ENCODE assay signal across 8 cellular contexts in the genomic region with DNA sequence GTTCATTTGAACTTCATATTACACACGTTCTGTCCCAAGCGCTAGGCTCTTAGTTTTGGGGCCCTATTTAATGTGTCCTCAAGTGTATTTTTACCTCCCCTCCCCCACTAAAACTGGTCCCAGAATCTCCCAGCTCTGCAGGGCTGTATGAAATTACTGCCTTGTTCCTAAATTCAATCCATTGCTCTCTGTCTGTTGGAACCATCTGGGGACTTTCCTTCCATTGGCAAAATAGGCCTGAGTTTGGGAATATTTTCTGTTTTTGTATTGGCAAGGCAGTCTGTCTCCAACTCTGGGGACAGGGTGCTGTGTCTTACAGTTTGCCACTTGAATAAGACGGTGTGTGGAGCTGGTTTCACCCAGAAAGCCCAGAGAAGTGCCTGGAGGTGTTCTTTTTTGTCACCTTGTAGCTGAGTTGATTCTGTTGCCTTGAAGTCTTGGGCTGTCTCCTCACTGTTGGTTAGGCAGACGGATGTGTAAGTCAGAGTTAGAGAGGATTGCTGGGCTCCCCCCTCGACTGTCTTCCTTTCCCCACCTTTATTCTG. TPM values are rescaled to one million over a fixed set of nuclear protein-coding genes. Genes with fewer than 3 reads are reported as not detected.
DNase-seq lines count a peak whose midpoint lies in the region; ATAC-seq and TF ChIP-seq lines count a peak whose summit lies in the region.

No MANE protein-coding gene starts in this region.

- no peaks in the 10 kb centered on the region; the same call in 1 of the 2 replicates for H3K79me2 ChIP-seq in OCI-LY3 (ENCODE audit: low read length)

- peaks cover 3% of the 10 kb centered on the region; the same call in 1 of the 2 replicates for H4K20me1 ChIP-seq in OCI-LY3 (ENCODE audit: insufficient read depth, low read length)

- H2BK5ac ChIP-seq in neuronal stem cell (ENCODE audit: low read length): no peak overlapping the region

- H3K27ac Mint-ChIP-seq in Calu3 (ENCODE audit: unreplicated experiment): peak overlapping the region; percentile 81

- no peak overlapping the region for H2BK15ac ChIP-seq in neuronal stem cell (ENCODE audit: low read length)

- H3K27me3 ChIP-seq in OCI-LY3 (ENCODE audit: low read depth, low read length) (no peaks in the 10 kb centered on the region), ectodermal cell (ENCODE audit: control insufficient read depth, insufficient read depth, low read length, poor library complexity, severe bottlenecking) (no peaks in the 10 kb centered on the region), neuronal stem cell (ENCODE audit: control insufficient read depth in 3 of 3, insufficient read depth in 3 of 3, low read depth in 1 of 3, low read length in 3 of 3) (no peaks in the 10 kb centered on the region)

- ATAC-seq in GM21447 (IDR thresholded peaks at IDR 0.05; ENCODE audit: unreplicated experiment): no peak
- no peak for ATAC-seq in HG02763 (IDR thresholded peaks at IDR 0.05; ENCODE audit: unreplicated experiment)
- ATAC-seq in HG02852 (IDR thresholded peaks at IDR 0.05; ENCODE audit: unreplicated experiment): no peak

- DNase-seq in Calu3 (no peak), neuronal stem cell (ENCODE audit: low spot score) (no peak), NCI-H345 treated with DMSO at 0.1 percent for 48 hours (lab: John Stamatoyannopoulos, UW; ENCODE audit: unreplicated experiment) (no peak)

- no peak overlapping the region for H4K91ac ChIP-seq in neuronal stem cell (ENCODE audit: low read depth, low read length, poor library complexity)

- H3K14ac ChIP-seq in neuronal stem cell (ENCODE audit: low read length): no peak overlapping the region

- H3K4ac ChIP-seq in neuronal stem cell (ENCODE audit: low read length): no peak overlapping the region

- H3K9ac ChIP-seq in OCI-LY3 (ENCODE audit: low read length) (peak overlapping the region; percentile 80), neuronal stem cell (ENCODE audit: low read depth, low read length, poor library complexity) (no peak overlapping the region)

- no peak overlapping the region for H2BK120ac ChIP-seq in neuronal stem cell (ENCODE audit: low read depth, low read length)

- CTCF ChIA-PET in Calu3 (lab: Charles Lee): interaction anchor here (0.5 to 1.1 kb wide), 4 partner anchors 13 to 86 kb away, joined by 3 to 7 read pairs (median 4); no protein-coding TSS in a partner anchor

- H3K18ac ChIP-seq in neuronal stem cell (ENCODE audit: low read length): no peak overlapping the region

- H3K9me3 ChIP-seq in OCI-LY3 (ENCODE audit: insufficient read depth, low read length) (no peaks in the 10 kb centered on the region), ectodermal cell (ENCODE audit: control insufficient read depth, low read length) (no peaks in the 10 kb centered on the region), neuronal stem cell (replicated peaks in 1 of 2; ENCODE audit: control insufficient read depth in 2 of 2, insufficient read depth in 1 of 2, low read depth in 1 of 2, low read length in 2 of 2) (peaks cover 0 to 2% of the 10 kb centered on the region in 2 donors)

- peak overlapping the region; percentile 97 for H3K4me3 ChIP-seq in OCI-LY3 (ENCODE audit: low read length)
- peak overlapping the region; percentile 78 for H3K4me3 ChIP-seq in ectodermal cell (ENCODE audit: insufficient read depth, low read depth, low read length)
- peak overlapping the region; percentile 82 to 97 for H3K4me3 ChIP-seq in neuronal stem cell (ENCODE audit: low read length in 2 of 2)

- WGBS in ectodermal cell, 2 experiments: 67 to 70% methylated on average over 4 of the region's 5 CpGs
- WGBS in neuronal stem cell (ENCODE audit: extremely low coverage in 2 of 2, insufficient read length in 2 of 2, insufficient replicate concordance in 1 of 2), 2 donors: no CpG with 5 or more reads among the region's 5 CpGs

- peaks cover 41% of the 10 kb centered on the region for H3K4me1 Mint-ChIP-seq in Calu3 (ENCODE audit: low read depth, unreplicated experiment)

- H2AFZ ChIP-seq in OCI-LY3 (ENCODE audit: low read depth, low read length) (no peak overlapping the region), neuronal stem cell (ENCODE audit: low read length) (no peak overlapping the region)

- no peaks in the 10 kb centered on the region for H3K9me3 Mint-ChIP-seq in Calu3 (ENCODE audit: low read depth, unreplicated experiment)

- H3K79me1 ChIP-seq in neuronal stem cell (ENCODE audit: low read depth, low read length): no peaks in the 10 kb centered on the region

- no peak overlapping the region for H3K27ac ChIP-seq in OCI-LY3 (ENCODE audit: low read length)
- no peak overlapping the region for H3K27ac ChIP-seq in ectodermal cell (ENCODE audit: insufficient read depth, low read depth, low read length, poor library complexity, severe bottlenecking)
- no peak overlapping the region for H3K27ac ChIP-seq in neuronal stem cell (replicated peaks; ENCODE audit: low read length)

- BruUV-seq in Calu3 (replicated peaks; lab: Mats Ljungman, UMichigan): no TSS peak

- no peak for TF ChIP-seq CTCF in Calu3 (IDR thresholded peaks at IDR 0.05; ENCODE audit: unreplicated experiment)
- no peak for TF ChIP-seq CTCF in OCI-LY3 (IDR thresholded peaks at IDR 0.05; ENCODE audit: low read depth, low read length)

- no peak overlapping the region for H2BK12ac ChIP-seq in neuronal stem cell (ENCODE audit: low read length)

- H3K23ac ChIP-seq in neuronal stem cell (ENCODE audit: low read depth, low read length, poor library complexity): no peak overlapping the region

- H2AK5ac ChIP-seq in neuronal stem cell (ENCODE audit: low read depth, low read length): no peak overlapping the region

- peak overlapping the region; percentile 92 for H3K4me2 ChIP-seq in OCI-LY3 (ENCODE audit: low read length)
- H3K4me2 ChIP-seq in neuronal stem cell (ENCODE audit: insufficient read depth, low read length, poor library complexity, severe bottlenecking): peak overlapping the region; percentile 70

- H3K36me3 ChIP-seq in OCI-LY3 (replicated peaks; ENCODE audit: low read depth, low read length) (peaks cover 33% of the 10 kb centered on the region), ectodermal cell (ENCODE audit: control insufficient read depth, insufficient read depth, low read length) (peaks cover 21% of the 10 kb centered on the region), neuronal stem cell (replicated peaks in 1 of 2; ENCODE audit: control insufficient read depth in 2 of 2, insufficient read depth in 2 of 2, low read length in 2 of 2) (peaks cover 25 to 57% of the 10 kb centered on the region in 2 donors)

- H3K4me3 Mint-ChIP-seq in Calu3 (ENCODE audit: low read depth, unreplicated experiment): peak overlapping the region; percentile 77

- no peak overlapping the region for H4K8ac ChIP-seq in neuronal stem cell (ENCODE audit: low read depth, low read length)

- no peaks in the 10 kb centered on the region for H3K27me3 Mint-ChIP-seq in Calu3 (ENCODE audit: unreplicated experiment)

- H3K4me1 ChIP-seq in OCI-LY3 (ENCODE audit: low read length): peaks cover 23% of the 10 kb centered on the region
- H3K4me1 ChIP-seq in ectodermal cell (ENCODE audit: control insufficient read depth, insufficient read depth, low read length): peaks cover 8% of the 10 kb centered on the region
- H3K4me1 ChIP-seq in neuronal stem cell (ENCODE audit: control insufficient read depth in 2 of 2, insufficient read depth in 1 of 2, low read depth in 1 of 2, low read length in 2 of 2): peaks cover 4 to 7% of the 10 kb centered on the region in 2 donors

- peaks cover 47% of the 10 kb centered on the region for H3K36me3 Mint-ChIP-seq in Calu3 (ENCODE audit: insufficient read depth, unreplicated experiment)

- intact Hi-C loops in Calu3 (cut with micrococcal nuclease; ENCODE audit: unreplicated experiment): no loop called here

RNA-seq across cellular contexts. Expression of a gene that starts 1.3 kb away (rescaled TPM):
- 44.7 and 47.9 TPM in 2 replicates for total RNA-seq in Calu3 (2022)
- polyA plus RNA-seq in ectodermal cell (2013, experiment 1 of 4): 47.3 TPM
- 50.3 TPM for polyA plus RNA-seq in ectodermal cell (2013, experiment 2 of 4)
- 30.6 TPM for polyA plus RNA-seq in ectodermal cell (2013, experiment 3 of 4)
- polyA plus RNA-seq in ectodermal cell (2013, experiment 4 of 4): 38.3 TPM
- polyA plus RNA-seq in neuronal stem cell (2013, experiment 1 of 2): 20.7 TPM
- polyA plus RNA-seq in neuronal stem cell (2013, experiment 2 of 2): 21.7 TPM

RNA-seq across cellular contexts. Expression of a gene that starts 19.2 kb away (rescaled TPM):
- 167 and 173 TPM in 2 replicates for total RNA-seq in Calu3 (2022)
- 223 TPM for polyA plus RNA-seq in ectodermal cell (2013, experiment 1 of 4)
- polyA plus RNA-seq in ectodermal cell (2013, experiment 2 of 4): 212 TPM
- polyA plus RNA-seq in ectodermal cell (2013, experiment 3 of 4): 172 TPM
- 186 TPM for polyA plus RNA-seq in ectodermal cell (2013, experiment 4 of 4)
- polyA plus RNA-seq in neuronal stem cell (2013, experiment 1 of 2): 125 TPM
- 126 TPM for polyA plus RNA-seq in neuronal stem cell (2013, experiment 2 of 2)

RNA-seq across cellular contexts. Expression of a gene that starts 22.4 kb away (rescaled TPM):
- total RNA-seq in Calu3 (2022): not detected in 2 replicates
- 26.6 TPM for polyA plus RNA-seq in ectodermal cell (2013, experiment 1 of 4)
- 28.7 TPM for polyA plus RNA-seq in ectodermal cell (2013, experiment 2 of 4)
- polyA plus RNA-seq in ectodermal cell (2013, experiment 3 of 4): 18.7 TPM
- polyA plus RNA-seq in ectodermal cell (2013, experiment 4 of 4): 20.5 TPM
- 24.0 TPM for polyA plus RNA-seq in neuronal stem cell (2013, experiment 1 of 2)
- polyA plus RNA-seq in neuronal stem cell (2013, experiment 2 of 2): 23.0 TPM

RNA-seq across cellular contexts. Expression of a gene that starts 45.1 kb away (rescaled TPM):
- total RNA-seq in Calu3 (2022): 1.0 and 2.6 TPM in 2 replicates
- polyA plus RNA-seq in ectodermal cell (2013, experiment 1 of 4): not detected
- not detected for polyA plus RNA-seq in ectodermal cell (2013, experiment 2 of 4)
- polyA plus RNA-seq in ectodermal cell (2013, experiment 3 of 4): not detected
- not detected for polyA plus RNA-seq in ectodermal cell (2013, experiment 4 of 4)
- polyA plus RNA-seq in neuronal stem cell (2013, experiment 1 of 2): 0.07 TPM
- polyA plus RNA-seq in neuronal stem cell (2013, experiment 2 of 2): not detected

RNA-seq across cellular contexts. Expression of a gene that starts 59.6 kb away (rescaled TPM):
- total RNA-seq in Calu3 (2022): 21.5 and 27.2 TPM in 2 replicates
- polyA plus RNA-seq in ectodermal cell (2013, experiment 1 of 4): not detected
- polyA plus RNA-seq in ectodermal cell (2013, experiment 2 of 4): not detected
- polyA plus RNA-seq in ectodermal cell (2013, experiment 3 of 4): not detected
- 0.32 TPM for polyA plus RNA-seq in ectodermal cell (2013, experiment 4 of 4)
- polyA plus RNA-seq in neuronal stem cell (2013, experiment 1 of 2): not detected
- not detected for polyA plus RNA-seq in neuronal stem cell (2013, experiment 2 of 2)
